In the genomic region with DNA sequence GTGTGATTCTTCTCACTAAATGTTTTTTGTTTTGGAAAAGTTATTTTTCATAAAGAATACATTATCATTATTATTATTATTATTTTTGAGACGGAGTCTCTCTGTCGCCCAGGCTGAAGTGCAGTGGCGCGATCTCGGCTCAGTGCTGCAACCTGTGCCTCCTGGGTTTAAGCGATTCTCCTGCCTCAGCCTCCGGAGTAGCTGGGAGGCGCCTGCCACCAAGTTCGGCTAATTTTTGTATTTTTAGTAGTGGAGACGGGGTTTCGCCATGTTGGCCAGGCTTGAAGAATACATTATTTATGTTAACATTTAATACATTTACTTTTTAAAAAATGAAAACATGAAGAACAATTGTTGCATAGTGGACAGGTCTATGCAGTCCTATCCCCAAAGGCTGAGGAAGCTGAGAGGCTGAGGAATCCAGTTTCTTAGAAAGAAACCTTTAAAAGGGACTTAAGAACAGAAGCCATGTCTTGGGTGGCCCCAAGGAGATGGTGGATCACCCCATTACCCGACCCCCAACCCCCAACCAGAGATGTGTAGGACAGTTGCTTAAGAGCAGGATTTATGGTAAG, we compare ENCODE assay signal across 31 cellular contexts. TPM values are rescaled to one million over a fixed set of nuclear protein-coding genes. Genes with fewer than 3 reads are reported as not detected.
DNase-seq lines count a peak whose midpoint lies in the region; ATAC-seq and TF ChIP-seq lines count a peak whose summit lies in the region.
"Had no signal": no experiment of that assay in that cellular context is flagged by ENCODE, and none has a peak within 500 bp of the region (broad histone marks: within the 10 kb centered on the region; RNA-seq: fewer than 3 reads in every experiment).

No MANE protein-coding gene starts in this region.

- H3K27me3 Mint-ChIP-seq in naive thymus-derived CD4-positive, alpha-beta T cell: peaks cover 7 to 16% (median 15%) of the 10 kb centered on the region in 5 donors
- H3K27me3 Mint-ChIP-seq in naive thymus-derived CD8-positive, alpha-beta T cell: peaks cover under 1 to 14% (median 12%) of the 10 kb centered on the region in 5 donors

- POLR2A ChIA-PET in PC-9 (lab: Charles Lee; ENCODE audit: unreplicated experiment): no interaction called here
- POLR2A ChIA-PET in naive thymus-derived CD4-positive, alpha-beta T cell (lab: Charles Lee): no interaction called here
- POLR2A ChIA-PET in naive thymus-derived CD8-positive, alpha-beta T cell (lab: Charles Lee): no interaction called here

- H3K36me3 Mint-ChIP-seq in naive thymus-derived CD4-positive, alpha-beta T cell: peaks cover 0 to 8% (median 0%) of the 10 kb centered on the region in 5 donors
- H3K36me3 Mint-ChIP-seq in naive thymus-derived CD8-positive, alpha-beta T cell: no peaks in the 10 kb centered on the region
- H3K36me3 Mint-ChIP-seq: immature natural killer cell had no signal

- intact Hi-C loops in PC-9 (cut with micrococcal nuclease; ENCODE audit: unreplicated experiment): loop anchor here (10.0 kb wide), 2 partner anchors 452 to 952 kb away; partner anchors contain the start of genes NIPSNAP3A and SLC44A1
- intact Hi-C loops in naive thymus-derived CD4-positive, alpha-beta T cell (cut with micrococcal nuclease): loop anchor here (5.0 to 10.0 kb wide), 4 partner anchors 292 to 1604 kb away; partner anchors contain the start of gene SMC2 (in 1 of the 2)

- DNase-seq in PC-9 (no peak), NCI-H526 (lab: John Stamatoyannopoulos, UW) (no peak), occipital lobe (lab: John Stamatoyannopoulos, UW) (no peak)
- no peak for DNase-seq in naive thymus-derived CD4-positive, alpha-beta T cell
- DNase-seq in naive thymus-derived CD8-positive, alpha-beta T cell: no peak
- DNase-seq: ACHN; activated CD4-positive, alpha-beta memory T cell treated with anti-CD3 and anti-CD28 coated beads, Interleukin-2, amount 10 ng/mL, durations not matched to agents 7 days and 5 days; activated CD8-positive, alpha-beta memory T cell treated with anti-CD3 and anti-CD28 coated beads, Interleukin-2, amount 50 U/mL, for 4 hours; activated naive CD4-positive, alpha-beta T cell treated with Interleukin-2 at 50 U/mL for 16 hours; amniotic stem cell; DMS 273 treated with DMSO at 0.1 percent for 48 hours; dorsolateral prefrontal cortex; H9; immature natural killer cell; Kasumi-1; left cardiac atrium; NCI-H1436 treated with DMSO at 0.1 percent for 48 hours; NCI-H2107; NCI-H774; Right ventricle myocardium superior; stimulated activated CD4-positive, alpha-beta T cell treated with anti-CD3 and anti-CD28 coated beads, Interleukin-4, amount 100 ng/mL, for 4 hours had no signal

- TF ChIP-seq CTCF in DOHH2 (IDR thresholded peaks at IDR 0.05; ENCODE audit: low read depth, low read length, poor library complexity, severe bottlenecking) (no peak), PC-9 (conservative IDR thresholded peaks at IDR 0.05) (no peak)

- no TSS peak for BruUV-seq in PC-9 (replicated peaks; lab: Mats Ljungman, UMichigan)

- H3K4me3 Mint-ChIP-seq in naive thymus-derived CD4-positive, alpha-beta T cell: peak overlapping the region in 6 of 10 donors; percentile 10 to 91 (median 84)
- peak overlapping the region in 1 of 10 donors; percentile 92 for H3K4me3 Mint-ChIP-seq in naive thymus-derived CD8-positive, alpha-beta T cell

- no peaks in the 10 kb centered on the region for H3K9me3 ChIP-seq in BLaER1 treated with 17β-estradiol and CSF1 and Interleukin-3, amounts not matched to agents 10 nM and 100 nM (replicated peaks in 1 of 11)
- H3K9me3 ChIP-seq in DOHH2 (ENCODE audit: control insufficient read depth, insufficient read depth, low read length): no peaks in the 10 kb centered on the region
- no peaks in the 10 kb centered on the region for H3K9me3 ChIP-seq in PC-9 (ENCODE audit: insufficient read depth, low read depth)
- H3K9me3 ChIP-seq in naive thymus-derived CD4-positive, alpha-beta T cell (ENCODE audit: control insufficient read depth in 2 of 3, low read length in 3 of 3): no peaks in the 10 kb centered on the region
- H3K9me3 ChIP-seq: prostate gland, upper lobe of left lung had no signal

- H3F3A ChIP-seq in DOHH2 (ENCODE audit: control insufficient read depth, insufficient read depth) (no peaks in the 10 kb centered on the region), PC-9 (ENCODE audit: insufficient read depth, low read depth) (peaks cover 5% of the 10 kb centered on the region; the same call in 1 of the 2 replicates)

- CTCF ChIA-PET in PC-9 (lab: Charles Lee): no interaction called here
- CTCF ChIA-PET in naive thymus-derived CD4-positive, alpha-beta T cell (lab: Charles Lee): no interaction called here

- H4K20me1 ChIP-seq in BLaER1 treated with 17β-estradiol and CSF1 and Interleukin-3, amounts not matched to agents 10 nM and 100 nM: peaks cover 0 to 6% (median 0%) of the 10 kb centered on the region in 11 experiments; a peak in 3 of 22 replicates
- H4K20me1 ChIP-seq in DOHH2 (ENCODE audit: control insufficient read depth, insufficient read depth, low read depth, low read length): no peaks in the 10 kb centered on the region
- no peaks in the 10 kb centered on the region for H4K20me1 ChIP-seq in PC-9 (ENCODE audit: insufficient read depth)

- no peak overlapping the region for H3K27ac Mint-ChIP-seq in naive thymus-derived CD4-positive, alpha-beta T cell
- H3K27ac Mint-ChIP-seq in naive thymus-derived CD8-positive, alpha-beta T cell: no peak overlapping the region
- H3K27ac Mint-ChIP-seq: activated CD4-positive, alpha-beta memory T cell treated with anti-CD3 and anti-CD28 coated beads, Interleukin-2, amount 10 ng/mL, durations not matched to agents 7 days and 5 days; H9 had no signal

- H3K36me3 ChIP-seq in BLaER1 treated with 17β-estradiol and CSF1 and Interleukin-3, amounts not matched to agents 10 nM and 100 nM: no peaks in the 10 kb centered on the region
- no peaks in the 10 kb centered on the region for H3K36me3 ChIP-seq in DOHH2 (ENCODE audit: control insufficient read depth, low read length)
- H3K36me3 ChIP-seq in PC-9 (ENCODE audit: low read depth): no peaks in the 10 kb centered on the region
- peaks cover 0 to 3% (median 0%) of the 10 kb centered on the region in 3 experiments for H3K36me3 ChIP-seq in naive thymus-derived CD4-positive, alpha-beta T cell (ENCODE audit: control insufficient read depth in 2 of 3, insufficient read depth in 3 of 3, low read length in 3 of 3)
- H3K36me3 ChIP-seq: prostate gland, upper lobe of left lung had no signal

- H3K9me3 Mint-ChIP-seq in naive thymus-derived CD4-positive, alpha-beta T cell: no peaks in the 10 kb centered on the region
- no peaks in the 10 kb centered on the region for H3K9me3 Mint-ChIP-seq in naive thymus-derived CD8-positive, alpha-beta T cell
- H3K9me3 Mint-ChIP-seq: activated CD4-positive, alpha-beta memory T cell treated with anti-CD3 and anti-CD28 coated beads, Interleukin-2, amount 10 ng/mL, durations not matched to agents 7 days and 5 days; H9; immature natural killer cell had no signal

- H3K27me3 ChIP-seq in BLaER1 treated with 17β-estradiol and CSF1 and Interleukin-3, amounts not matched to agents 10 nM and 100 nM: peaks cover 20 to 43% (median 37%) of the 10 kb centered on the region in 11 experiments
- 0 out of 2 replicates have a peak, but pooled peaks cover 4% of the 10 kb centered on the region for H3K27me3 ChIP-seq in DOHH2 (ENCODE audit: control insufficient read depth, low read length)
- no peaks in the 10 kb centered on the region for H3K27me3 ChIP-seq in PC-9 (ENCODE audit: insufficient read depth, low read depth)
- H3K27me3 ChIP-seq in naive thymus-derived CD4-positive, alpha-beta T cell (ENCODE audit: control insufficient read depth in 2 of 2, insufficient read depth in 2 of 2, low read length in 2 of 2): no peaks in the 10 kb centered on the region

- H3K27ac ChIP-seq in BLaER1 treated with 17β-estradiol and CSF1 and Interleukin-3, amounts not matched to agents 10 nM and 100 nM: no peak overlapping the region
- no peak overlapping the region for H3K27ac ChIP-seq in DOHH2 (ENCODE audit: low read depth, low read length)
- H3K27ac ChIP-seq in PC-9: no peak overlapping the region
- H3K27ac ChIP-seq in naive thymus-derived CD4-positive, alpha-beta T cell (ENCODE audit: low read depth, low read length): no peak overlapping the region
- H3K27ac ChIP-seq: prostate gland had no signal

- H3K9me2 ChIP-seq in DOHH2 (replicated peaks; ENCODE audit: control insufficient read depth, low read length) (no peaks in the 10 kb centered on the region), PC-9 (ENCODE audit: insufficient read depth) (no peaks in the 10 kb centered on the region)

- peaks cover 13 to 69% (median 56%) of the 10 kb centered on the region in 7 donors for H3K4me1 Mint-ChIP-seq in naive thymus-derived CD4-positive, alpha-beta T cell
- H3K4me1 Mint-ChIP-seq in naive thymus-derived CD8-positive, alpha-beta T cell: peaks cover 24 to 56% (median 47%) of the 10 kb centered on the region in 4 donors

- peaks cover 22 to 36% (median 31%) of the 10 kb centered on the region in 10 experiments for H3K4me1 ChIP-seq in BLaER1 treated with 17β-estradiol and CSF1 and Interleukin-3, amounts not matched to agents 10 nM and 100 nM
- H3K4me1 ChIP-seq in DOHH2 (ENCODE audit: control insufficient read depth, low read length) (peaks cover 39% of the 10 kb centered on the region), PC-9 (replicated peaks; ENCODE audit: insufficient read depth) (peaks cover 15% of the 10 kb centered on the region)
- peaks cover 7 to 10% of the 10 kb centered on the region in 2 donors for H3K4me1 ChIP-seq in naive thymus-derived CD4-positive, alpha-beta T cell (ENCODE audit: control insufficient read depth in 2 of 2, insufficient read depth in 2 of 2, low read length in 2 of 2)
- H3K4me1 ChIP-seq: prostate gland had no signal

- H3K9ac ChIP-seq in BLaER1 treated with 17β-estradiol and CSF1 and Interleukin-3, amounts not matched to agents 10 nM and 100 nM: no peak overlapping the region

- H3K4me2 ChIP-seq in BLaER1 treated with 17β-estradiol and CSF1 and Interleukin-3, amounts not matched to agents 10 nM and 100 nM: peak overlapping the region in 7 of 11 experiments; percentile 90 to 99 (median 95); a peak in 9 of 22 replicates
- H3K4me2 ChIP-seq in DOHH2 (ENCODE audit: low read length) (peak overlapping the region; percentile 98; the same call in 1 of the 2 replicates), PC-9 (peak overlapping the region; percentile 100)

- H3K4me3 ChIP-seq in BLaER1 treated with 17β-estradiol and CSF1 and Interleukin-3, amounts not matched to agents 10 nM and 100 nM: no peak overlapping the region; a peak in 1 of 20 replicates
- H3K4me3 ChIP-seq in DOHH2 (ENCODE audit: low read length) (no peak overlapping the region), PC-9 (no peak overlapping the region)
- no peak overlapping the region for H3K4me3 ChIP-seq in naive thymus-derived CD4-positive, alpha-beta T cell (ENCODE audit: low read length)
- H3K4me3 ChIP-seq: prostate gland had no signal

- ATAC-seq in naive thymus-derived CD4-positive, alpha-beta T cell: no peak
- ATAC-seq in naive thymus-derived CD8-positive, alpha-beta T cell: no peak
- no peak for ATAC-seq in HG03354 (IDR thresholded peaks at IDR 0.05; ENCODE audit: poor library complexity, severe bottlenecking, unreplicated experiment)
- ATAC-seq: activated CD4-positive, CD25-positive, alpha-beta regulatory T cell treated with anti-CD3 and anti-CD28 coated beads, Interleukin-2, amount 50 U/mL, for 24 hours; left cardiac atrium had no signal

- no peak overlapping the region for H2AFZ ChIP-seq in PC-9

- peaks cover 62% of the 10 kb centered on the region for H3K79me2 ChIP-seq in DOHH2 (ENCODE audit: control insufficient read depth, low read length)
- H3K79me2 ChIP-seq in PC-9 (ENCODE audit: low read depth): peaks cover 59% of the 10 kb centered on the region

RNA-seq across cellular contexts. Expression of gene TMEM38B, which starts 2.0 kb away (rescaled TPM):
- total RNA-seq in PC-9 (2021): 19.0 and 19.5 TPM in 2 replicates
- 10 to 100 TPM in 4 of 5 experiments, 1 to 10 TPM in 1; 5.8 to 21.0 (median 15.2) TPM for total RNA-seq in naive thymus-derived CD4-positive, alpha-beta T cell
- polyA plus RNA-seq in naive thymus-derived CD4-positive, alpha-beta T cell: 10 to 100 TPM; 20.4 to 31.4 TPM
- total RNA-seq in naive thymus-derived CD8-positive, alpha-beta T cell: 10 to 100 TPM; 13.9 to 15.0 TPM
- 10 to 100 TPM; 21.8 to 24.0 (median 22.4) TPM for polyA plus RNA-seq in naive thymus-derived CD8-positive, alpha-beta T cell
- 22.1 TPM for total RNA-seq in occipital lobe

RNA-seq across cellular contexts. Expression of gene TAL2, which starts 34.0 kb away (rescaled TPM):
- total RNA-seq in PC-9 (2021) (not detected in 2 replicates), occipital lobe (3.0 TPM)
- under 1 TPM in 1 of 5 experiments, not detected in 4; 0.36 TPM for total RNA-seq in naive thymus-derived CD4-positive, alpha-beta T cell
- polyA plus RNA-seq in naive thymus-derived CD4-positive, alpha-beta T cell: not detected
- not detected for total RNA-seq in naive thymus-derived CD8-positive, alpha-beta T cell
- polyA plus RNA-seq in naive thymus-derived CD8-positive, alpha-beta T cell: under 1 TPM in 1 of 3 donors, not detected in 2; 0.62 TPM
- total RNA-seq: activated CD4-positive, alpha-beta memory T cell treated with anti-CD3 and anti-CD28 coated beads, Interleukin-2, amount 10 ng/mL, durations not matched to agents 7 days and 5 days; chondrocyte; G401; lung microvascular endothelial cell; prostate gland; T-helper 2 cell treated with Interferon-gamma antibody and Interleukin-4, amounts not matched to agents 100 ng/mL and 5 ng/mL, for 36 hours; upper lobe of left lung had no signal
- polyA plus RNA-seq: immature natural killer cell had no signal
